Comparison of ENCODE assay signal across 14 cellular contexts in the genomic region with DNA sequence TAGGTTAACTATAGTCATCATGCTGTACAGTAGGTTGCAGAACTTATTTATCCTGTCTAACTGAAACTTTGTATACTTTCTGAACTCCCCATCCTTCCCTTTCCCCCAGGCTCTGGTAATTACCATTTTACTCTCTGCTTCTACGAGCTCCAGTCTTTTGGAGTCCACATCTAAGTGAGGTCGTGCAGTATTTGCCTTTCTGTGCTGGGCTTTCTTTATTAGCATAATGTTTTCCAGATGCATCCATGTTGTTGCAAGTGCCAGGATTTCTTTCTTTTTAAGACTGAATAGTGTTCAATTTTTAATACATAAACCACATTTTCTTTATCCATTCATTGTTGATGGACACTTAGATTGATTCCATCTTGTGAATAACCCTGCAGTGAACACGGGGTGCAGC.
"Had no signal": no experiment of that assay in that cellular context is flagged by ENCODE, and none has a peak within 500 bp of the region (broad histone marks: within the 10 kb centered on the region; RNA-seq: fewer than 3 reads in every experiment).

No MANE protein-coding gene starts in this region.

- FAIRE-seq: endothelial cell of umbilical vein had no signal

- DNase-seq: colonic mucosa; effector CD4-positive, alpha-beta T cell; endodermal cell; erythroblast; left colon; natural killer cell; posterior cingulate gyrus; stimulated activated CD4-positive, alpha-beta T cell treated with anti-CD3 and anti-CD28 coated beads, Interleukin-2, amount 100 ng/mL, for 24 hours; stimulated activated CD4-positive, alpha-beta T cell treated with anti-CD3 and anti-CD28 coated beads, Interleukin-4, amount 100 ng/mL, for 4 hours; stimulated activated naive CD4-positive, alpha-beta T cell; stomach; trophoblast cell had no signal

- H3K4me1 ChIP-seq: colonic mucosa, stomach had no signal

- H3K27me3 ChIP-seq: colonic mucosa had no signal

- ATAC-seq: left colon, natural killer cell, sciatic nerve had no signal

- H3K36me3 ChIP-seq: colonic mucosa, stomach had no signal

- H3K27ac ChIP-seq: colonic mucosa, stomach had no signal

- H3K4me3 ChIP-seq: colonic mucosa, stomach had no signal

- H3K9me3 ChIP-seq: colonic mucosa, stomach had no signal
